1 cellular context compared by ENCODE assay signal in the genomic region with DNA sequence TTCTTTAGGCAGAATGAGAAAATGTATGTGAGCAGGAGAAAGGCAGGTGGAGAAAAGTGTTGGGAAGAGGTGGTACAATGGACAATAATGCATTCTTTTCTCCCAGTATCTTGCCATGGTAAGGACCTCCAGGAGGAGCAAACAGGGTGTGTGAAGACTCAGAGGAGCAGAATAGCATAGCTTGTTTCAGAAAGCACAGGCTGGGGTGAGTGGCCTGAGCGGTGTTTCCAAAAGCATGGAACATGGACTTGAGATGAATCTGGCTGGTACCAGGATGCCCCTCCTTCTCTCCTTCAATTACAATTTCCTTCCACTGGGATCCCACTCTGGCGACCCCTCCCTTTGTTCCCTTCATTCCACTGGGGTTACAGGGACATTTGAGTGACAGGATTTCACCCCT.
TF ChIP-seq lines count a peak whose summit lies in the region.

No MANE protein-coding gene starts in this region.

TF ChIP-seq in GM23338, 12 proteins besides CTCF, POLR2A, EP300 and RAD21 (continued from another document):
- TF ChIP-seq, protein P1, sequence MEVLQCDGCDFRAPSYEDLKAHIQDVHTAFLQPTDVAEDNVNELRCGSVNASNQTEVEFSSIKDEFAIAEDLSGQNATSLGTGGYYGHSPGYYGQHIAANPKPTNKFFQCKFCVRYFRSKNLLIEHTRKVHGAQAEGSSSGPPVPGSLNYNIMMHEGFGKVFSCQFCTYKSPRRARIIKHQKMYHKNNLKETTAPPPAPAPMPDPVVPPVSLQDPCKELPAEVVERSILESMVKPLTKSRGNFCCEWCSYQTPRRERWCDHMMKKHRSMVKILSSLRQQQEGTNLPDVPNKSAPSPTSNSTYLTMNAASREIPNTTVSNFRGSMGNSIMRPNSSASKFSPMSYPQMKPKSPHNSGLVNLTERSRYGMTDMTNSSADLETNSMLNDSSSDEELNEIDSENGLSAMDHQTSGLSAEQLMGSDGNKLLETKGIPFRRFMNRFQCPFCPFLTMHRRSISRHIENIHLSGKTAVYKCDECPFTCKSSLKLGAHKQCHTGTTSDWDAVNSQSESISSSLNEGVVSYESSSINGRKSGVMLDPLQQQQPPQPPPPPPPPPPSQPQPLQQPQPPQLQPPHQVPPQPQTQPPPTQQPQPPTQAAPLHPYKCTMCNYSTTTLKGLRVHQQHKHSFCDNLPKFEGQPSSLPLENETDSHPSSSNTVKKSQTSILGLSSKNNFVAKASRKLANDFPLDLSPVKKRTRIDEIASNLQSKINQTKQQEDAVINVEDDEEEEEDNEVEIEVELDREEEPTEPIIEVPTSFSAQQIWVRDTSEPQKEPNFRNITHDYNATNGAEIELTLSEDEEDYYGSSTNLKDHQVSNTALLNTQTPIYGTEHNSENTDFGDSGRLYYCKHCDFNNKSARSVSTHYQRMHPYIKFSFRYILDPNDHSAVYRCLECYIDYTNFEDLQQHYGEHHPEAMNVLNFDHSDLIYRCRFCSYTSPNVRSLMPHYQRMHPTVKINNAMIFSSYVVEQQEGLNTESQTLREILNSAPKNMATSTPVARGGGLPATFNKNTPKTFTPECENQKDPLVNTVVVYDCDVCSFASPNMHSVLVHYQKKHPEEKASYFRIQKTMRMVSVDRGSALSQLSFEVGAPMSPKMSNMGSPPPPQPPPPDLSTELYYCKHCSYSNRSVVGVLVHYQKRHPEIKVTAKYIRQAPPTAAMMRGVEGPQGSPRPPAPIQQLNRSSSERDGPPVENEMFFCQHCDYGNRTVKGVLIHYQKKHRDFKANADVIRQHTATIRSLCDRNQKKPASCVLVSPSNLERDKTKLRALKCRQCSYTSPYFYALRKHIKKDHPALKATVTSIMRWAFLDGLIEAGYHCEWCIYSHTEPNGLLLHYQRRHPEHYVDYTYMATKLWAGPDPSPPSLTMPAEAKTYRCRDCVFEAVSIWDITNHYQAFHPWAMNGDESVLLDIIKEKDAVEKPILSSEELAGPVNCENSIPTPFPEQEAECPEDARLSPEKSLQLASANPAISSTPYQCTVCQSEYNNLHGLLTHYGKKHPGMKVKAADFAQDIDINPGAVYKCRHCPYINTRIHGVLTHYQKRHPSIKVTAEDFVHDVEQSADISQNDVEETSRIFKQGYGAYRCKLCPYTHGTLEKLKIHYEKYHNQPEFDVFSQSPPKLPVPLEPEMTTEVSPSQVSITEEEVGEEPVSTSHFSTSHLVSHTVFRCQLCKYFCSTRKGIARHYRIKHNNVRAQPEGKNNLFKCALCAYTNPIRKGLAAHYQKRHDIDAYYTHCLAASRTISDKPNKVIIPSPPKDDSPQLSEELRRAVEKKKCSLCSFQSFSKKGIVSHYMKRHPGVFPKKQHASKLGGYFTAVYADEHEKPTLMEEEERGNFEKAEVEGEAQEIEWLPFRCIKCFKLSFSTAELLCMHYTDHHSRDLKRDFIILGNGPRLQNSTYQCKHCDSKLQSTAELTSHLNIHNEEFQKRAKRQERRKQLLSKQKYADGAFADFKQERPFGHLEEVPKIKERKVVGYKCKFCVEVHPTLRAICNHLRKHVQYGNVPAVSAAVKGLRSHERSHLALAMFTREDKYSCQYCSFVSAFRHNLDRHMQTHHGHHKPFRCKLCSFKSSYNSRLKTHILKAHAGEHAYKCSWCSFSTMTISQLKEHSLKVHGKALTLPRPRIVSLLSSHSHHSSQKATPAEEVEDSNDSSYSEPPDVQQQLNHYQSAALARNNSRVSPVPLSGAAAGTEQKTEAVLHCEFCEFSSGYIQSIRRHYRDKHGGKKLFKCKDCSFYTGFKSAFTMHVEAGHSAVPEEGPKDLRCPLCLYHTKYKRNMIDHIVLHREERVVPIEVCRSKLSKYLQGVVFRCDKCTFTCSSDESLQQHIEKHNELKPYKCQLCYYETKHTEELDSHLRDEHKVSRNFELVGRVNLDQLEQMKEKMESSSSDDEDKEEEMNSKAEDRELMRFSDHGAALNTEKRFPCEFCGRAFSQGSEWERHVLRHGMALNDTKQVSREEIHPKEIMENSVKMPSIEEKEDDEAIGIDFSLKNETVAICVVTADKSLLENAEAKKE (CRISPR knock-in tag; IDR thresholded peaks at IDR 0.05): no peak
- no peak for TF ChIP-seq ZNF114 (CRISPR knock-in tag; IDR thresholded peaks at IDR 0.05)
- no peak for TF ChIP-seq POLR2AphosphoS5 (IDR thresholded peaks at IDR 0.05; ENCODE audit: low read depth)
- no peak for TF ChIP-seq JUNB (IDR thresholded peaks at IDR 0.05; ENCODE audit: unreplicated experiment)
- no peak for TF ChIP-seq STAT1 (IDR thresholded peaks at IDR 0.05; ENCODE audit: unreplicated experiment)
- no peak for TF ChIP-seq REST (IDR thresholded peaks at IDR 0.05; ENCODE audit: unreplicated experiment)
- TF ChIP-seq CREB1 (CRISPR knock-in tag; IDR thresholded peaks at IDR 0.05; ENCODE audit: low read depth): no peak
- TF ChIP-seq ZNF331 (CRISPR knock-in tag; IDR thresholded peaks at IDR 0.05; ENCODE audit: low read depth): no peak
- TF ChIP-seq NANOG (IDR thresholded peaks at IDR 0.05; ENCODE audit: borderline replicate concordance): no peak
- TF ChIP-seq, protein P2, sequence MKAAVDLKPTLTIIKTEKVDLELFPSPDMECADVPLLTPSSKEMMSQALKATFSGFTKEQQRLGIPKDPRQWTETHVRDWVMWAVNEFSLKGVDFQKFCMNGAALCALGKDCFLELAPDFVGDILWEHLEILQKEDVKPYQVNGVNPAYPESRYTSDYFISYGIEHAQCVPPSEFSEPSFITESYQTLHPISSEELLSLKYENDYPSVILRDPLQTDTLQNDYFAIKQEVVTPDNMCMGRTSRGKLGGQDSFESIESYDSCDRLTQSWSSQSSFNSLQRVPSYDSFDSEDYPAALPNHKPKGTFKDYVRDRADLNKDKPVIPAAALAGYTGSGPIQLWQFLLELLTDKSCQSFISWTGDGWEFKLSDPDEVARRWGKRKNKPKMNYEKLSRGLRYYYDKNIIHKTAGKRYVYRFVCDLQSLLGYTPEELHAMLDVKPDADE (IDR thresholded peaks at IDR 0.05): no peak
- no peak for TF ChIP-seq EZH2phosphoT487 (IDR thresholded peaks at IDR 0.05; ENCODE audit: unreplicated experiment)
